Comparison of ENCODE assay signal across 33 cellular contexts in genomic region chr11:71310184-71310583, GRCh38. TPM values are rescaled to one million over a fixed set of nuclear protein-coding genes. Genes with fewer than 3 reads are reported as not detected.
"Had no signal": no experiment of that assay in that cellular context is flagged by ENCODE, and none has a peak within 500 bp of the region (broad histone marks: within the 10 kb centered on the region; RNA-seq: fewer than 3 reads in every experiment).

No MANE protein-coding gene starts in this region.

- H3K4me3 Mint-ChIP-seq: activated CD4-positive, alpha-beta T cell treated with anti-CD3 and anti-CD28 coated beads for 36 hours; activated CD4-positive, alpha-beta T cell treated with anti-CD3 and anti-CD28 coated beads, Interleukin-2, amount 10 ng/mL, durations not matched to agents 7 days and 5 days; activated CD8-positive, alpha-beta T cell treated with anti-CD3 and anti-CD28 coated beads, Interleukin-2, amount 10 ng/mL, durations not matched to agents 7 days and 5 days; activated naive CD8-positive, alpha-beta T cell treated with anti-CD3 and anti-CD28 coated beads for 36 hours; activated T-cell treated with anti-CD3 and anti-CD28 coated beads, Interleukin-2, amount 50 U/mL, for 4 hours; activated T-helper 1 cell treated with anti-CD3 and anti-CD28 coated beads, Interleukin-12 subunit alpha, Interleukin-12 subunit beta, Interleukin-2, Interleukin-4 antibody, amounts not matched to agents 30 ng/mL and 10 ng/mL and 1 ng/mL, durations not matched to agents 14 hours and 24 hours and 36 hours; IgD-negative memory B cell; T-helper 1 cell treated with Interleukin-12 subunit alpha and Interleukin-12 subunit beta and Interleukin-4 antibody, amounts not matched to agents 30 μg/mL and 1 μg/mL, for 36 hours; T-helper 2 cell treated with Interferon-gamma antibody and Interleukin-4, amounts not matched to agents 5 μg/mL and 100 μg/mL, for 36 hours; WTC11 had no signal

- H3K27me3 Mint-ChIP-seq: activated naive CD8-positive, alpha-beta T cell treated with anti-CD3 and anti-CD28 coated beads for 36 hours; IgD-negative memory B cell had no signal

- H3K4me1 ChIP-seq: ascending aorta, breast epithelium, SJSA1 had no signal

- H3K27ac Mint-ChIP-seq: activated CD4-positive, alpha-beta T cell treated with anti-CD3 and anti-CD28 coated beads for 36 hours; activated CD4-positive, alpha-beta T cell treated with anti-CD3 and anti-CD28 coated beads, Interleukin-2, amount 10 ng/mL, durations not matched to agents 7 days and 5 days; activated CD8-positive, alpha-beta T cell treated with anti-CD3 and anti-CD28 coated beads, Interleukin-2, amount 10 ng/mL, durations not matched to agents 7 days and 5 days; activated naive CD8-positive, alpha-beta T cell treated with anti-CD3 and anti-CD28 coated beads for 36 hours; activated T-helper 1 cell treated with anti-CD3 and anti-CD28 coated beads, Interleukin-12 subunit alpha, Interleukin-12 subunit beta, Interleukin-2, Interleukin-4 antibody, amounts not matched to agents 30 ng/mL and 10 ng/mL and 1 ng/mL, durations not matched to agents 14 hours and 24 hours and 36 hours; IgD-negative memory B cell; T-helper 1 cell treated with Interleukin-12 subunit alpha and Interleukin-12 subunit beta and Interleukin-4 antibody, amounts not matched to agents 30 μg/mL and 1 μg/mL, for 36 hours; T-helper 2 cell treated with Interferon-gamma antibody and Interleukin-4, amounts not matched to agents 5 μg/mL and 100 μg/mL, for 36 hours; WTC11 had no signal

- H3K27me3 ChIP-seq: ascending aorta, breast epithelium, MG63, Peyer's patch, SJSA1 had no signal

- H3K36me3 Mint-ChIP-seq: activated naive CD8-positive, alpha-beta T cell treated with anti-CD3 and anti-CD28 coated beads for 36 hours; WTC11 had no signal

- H3K4me2 ChIP-seq: SK-N-SH had no signal

- H3K9me3 ChIP-seq: ascending aorta, breast epithelium, Peyer's patch, SJSA1, SK-N-SH had no signal

- DNase-seq: activated CD4-positive, alpha-beta T cell treated with anti-CD3 and anti-CD28 coated beads for 36 hours; activated CD4-positive, alpha-beta T cell treated with anti-CD3 and anti-CD28 coated beads, Interleukin-2, amount 10 ng/mL, durations not matched to agents 7 days and 5 days; activated CD4-positive, alpha-beta T cell treated with anti-CD3 and anti-CD28 coated beads, Interleukin-2, amount 50 U/mL, for 48 hours; activated CD8-positive, alpha-beta T cell treated with anti-CD3 and anti-CD28 coated beads, Interleukin-2, amount 10 ng/mL, durations not matched to agents 7 days and 5 days; activated naive CD4-positive, alpha-beta T cell; activated naive CD4-positive, alpha-beta T cell treated with anti-CD3 and anti-CD28 coated beads, Interleukin-2, amount 50 U/mL, for 16 hours; activated naive CD8-positive, alpha-beta T cell treated with anti-CD3 and anti-CD28 coated beads for 36 hours; activated T-cell treated with anti-CD3 and anti-CD28 coated beads for 4 hours; activated T-cell treated with anti-CD3 and anti-CD28 coated beads, Interleukin-2, amount 50 U/mL, for 4 hours; amniotic stem cell; Kasumi-1; KBM-7; MG63; NCI-H1092; NCI-H1436 treated with DMSO at 0.1 percent for 48 hours; NCI-H1694 treated with DMSO at 0.1 percent for 48 hours; NCI-H2029; NCI-H345; NCI-H524 treated with DMSO at 0.1 percent for 48 hours; PC-3; RPMI8226; SHP77 treated with DMSO at 0.1 percent for 48 hours; SK-N-SH had no signal

- H3K4me1 Mint-ChIP-seq: activated CD4-positive, alpha-beta T cell treated with anti-CD3 and anti-CD28 coated beads for 36 hours; activated CD4-positive, alpha-beta T cell treated with anti-CD3 and anti-CD28 coated beads, Interleukin-2, amount 10 ng/mL, durations not matched to agents 7 days and 5 days; activated naive CD8-positive, alpha-beta T cell treated with anti-CD3 and anti-CD28 coated beads for 36 hours; IgD-negative memory B cell; WTC11 had no signal

- ATAC-seq: activated CD4-positive, alpha-beta T cell treated with anti-CD3 and anti-CD28 coated beads for 36 hours; activated CD4-positive, CD25-positive, alpha-beta regulatory T cell treated with anti-CD3 and anti-CD28 coated beads, Interleukin-2, amount 50 U/mL, for 24 hours; activated CD8-positive, alpha-beta T cell treated with anti-CD3 and anti-CD28 coated beads, Interleukin-2, amount 10 ng/mL, durations not matched to agents 7 days and 5 days; activated T-cell treated with anti-CD3 and anti-CD28 coated beads, Interleukin-2, amount 50 U/mL, for 4 hours; PC-3; WTC11 had no signal

- H3K27ac ChIP-seq: ascending aorta, breast epithelium, Peyer's patch, SJSA1 had no signal

- H3K9ac ChIP-seq: SK-N-SH had no signal

- H3K9me3 Mint-ChIP-seq: activated CD4-positive, alpha-beta T cell treated with anti-CD3 and anti-CD28 coated beads, Interleukin-2, amount 10 ng/mL, durations not matched to agents 7 days and 5 days; activated naive CD8-positive, alpha-beta T cell treated with anti-CD3 and anti-CD28 coated beads for 36 hours; activated T-cell treated with anti-CD3 and anti-CD28 coated beads, Interleukin-2, amount 50 U/mL, for 4 hours; activated T-helper 1 cell treated with anti-CD3 and anti-CD28 coated beads, Interleukin-12 subunit alpha, Interleukin-12 subunit beta, Interleukin-2, Interleukin-4 antibody, amounts not matched to agents 30 ng/mL and 10 ng/mL and 1 ng/mL, durations not matched to agents 14 hours and 24 hours and 36 hours; IgD-negative memory B cell; T-helper 1 cell treated with Interleukin-12 subunit alpha and Interleukin-12 subunit beta and Interleukin-4 antibody, amounts not matched to agents 30 μg/mL and 1 μg/mL, for 36 hours; T-helper 2 cell treated with Interferon-gamma antibody and Interleukin-4, amounts not matched to agents 5 μg/mL and 100 μg/mL, for 36 hours had no signal

- H3K36me3 ChIP-seq: ascending aorta, breast epithelium, MG63, Peyer's patch, SJSA1 had no signal

- H3K4me3 ChIP-seq: ascending aorta, breast epithelium, MG63, Peyer's patch, SJSA1 had no signal

RNA-seq across cellular contexts. Expression of gene SHANK2, which starts 57.8 kb away (rescaled TPM):
- total RNA-seq: activated CD4-positive, alpha-beta T cell treated with anti-CD3 and anti-CD28 coated beads for 36 hours; activated CD4-positive, alpha-beta T cell treated with anti-CD3 and anti-CD28 coated beads, Interleukin-2, amount 10 ng/mL, durations not matched to agents 7 days and 5 days; activated CD8-positive, alpha-beta T cell treated with anti-CD3 and anti-CD28 coated beads, Interleukin-2, amount 10 ng/mL, durations not matched to agents 7 days and 5 days; activated naive CD8-positive, alpha-beta T cell treated with anti-CD3 and anti-CD28 coated beads for 36 hours; activated T-helper 1 cell treated with anti-CD3 and anti-CD28 coated beads, Interleukin-12 subunit alpha, Interleukin-12 subunit beta, Interleukin-2, Interleukin-4 antibody, amounts not matched to agents 30 ng/mL and 10 ng/mL and 1 ng/mL, durations not matched to agents 14 hours and 24 hours and 36 hours had no signal
